In genomic region chr5:151773979-151774378, GRCh38 we compare ENCODE assay signal across 1 cellular context.
TF ChIP-seq lines count a peak whose summit lies in the region.

No MANE protein-coding gene starts in this region.

TF ChIP-seq in H1, 55 proteins besides CTCF, POLR2A, EP300 and RAD21:
- TF ChIP-seq CHD7 (IDR thresholded peaks at IDR 0.05; ENCODE audit: insufficient replicate concordance, low read length) (no peak), SAP30 (IDR thresholded peaks at IDR 0.05; ENCODE audit: insufficient read depth, insufficient replicate concordance, low read length) (no peak), POLR2AphosphoS5 (IDR thresholded peaks at IDR 0.05; ENCODE audit: low read depth, low read length) (no peak), PHF8 (conservative IDR thresholded peaks at IDR 0.05; ENCODE audit: low read depth, low read length) (no peak), RXRA (IDR thresholded peaks at IDR 0.05; ENCODE audit: insufficient read depth, low read depth, low read length) (no peak)
